1 cellular context compared by ENCODE assay signal in genomic region chr17:40310882-40311391, GRCh38.
TF ChIP-seq lines count a peak whose summit lies in the region.

No MANE protein-coding gene starts in this region.

TF ChIP-seq in HepG2, 621 proteins besides CTCF, POLR2A, EP300 and RAD21:
- TF ChIP-seq, protein P1, sequence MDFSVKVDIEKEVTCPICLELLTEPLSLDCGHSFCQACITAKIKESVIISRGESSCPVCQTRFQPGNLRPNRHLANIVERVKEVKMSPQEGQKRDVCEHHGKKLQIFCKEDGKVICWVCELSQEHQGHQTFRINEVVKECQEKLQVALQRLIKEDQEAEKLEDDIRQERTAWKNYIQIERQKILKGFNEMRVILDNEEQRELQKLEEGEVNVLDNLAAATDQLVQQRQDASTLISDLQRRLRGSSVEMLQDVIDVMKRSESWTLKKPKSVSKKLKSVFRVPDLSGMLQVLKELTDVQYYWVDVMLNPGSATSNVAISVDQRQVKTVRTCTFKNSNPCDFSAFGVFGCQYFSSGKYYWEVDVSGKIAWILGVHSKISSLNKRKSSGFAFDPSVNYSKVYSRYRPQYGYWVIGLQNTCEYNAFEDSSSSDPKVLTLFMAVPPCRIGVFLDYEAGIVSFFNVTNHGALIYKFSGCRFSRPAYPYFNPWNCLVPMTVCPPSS (IDR thresholded peaks at IDR 0.05) = no peak
- TF ChIP-seq BCL6 (CRISPR knock-in tag; IDR thresholded peaks at IDR 0.05) = no peak
- TF ChIP-seq, protein P2, sequence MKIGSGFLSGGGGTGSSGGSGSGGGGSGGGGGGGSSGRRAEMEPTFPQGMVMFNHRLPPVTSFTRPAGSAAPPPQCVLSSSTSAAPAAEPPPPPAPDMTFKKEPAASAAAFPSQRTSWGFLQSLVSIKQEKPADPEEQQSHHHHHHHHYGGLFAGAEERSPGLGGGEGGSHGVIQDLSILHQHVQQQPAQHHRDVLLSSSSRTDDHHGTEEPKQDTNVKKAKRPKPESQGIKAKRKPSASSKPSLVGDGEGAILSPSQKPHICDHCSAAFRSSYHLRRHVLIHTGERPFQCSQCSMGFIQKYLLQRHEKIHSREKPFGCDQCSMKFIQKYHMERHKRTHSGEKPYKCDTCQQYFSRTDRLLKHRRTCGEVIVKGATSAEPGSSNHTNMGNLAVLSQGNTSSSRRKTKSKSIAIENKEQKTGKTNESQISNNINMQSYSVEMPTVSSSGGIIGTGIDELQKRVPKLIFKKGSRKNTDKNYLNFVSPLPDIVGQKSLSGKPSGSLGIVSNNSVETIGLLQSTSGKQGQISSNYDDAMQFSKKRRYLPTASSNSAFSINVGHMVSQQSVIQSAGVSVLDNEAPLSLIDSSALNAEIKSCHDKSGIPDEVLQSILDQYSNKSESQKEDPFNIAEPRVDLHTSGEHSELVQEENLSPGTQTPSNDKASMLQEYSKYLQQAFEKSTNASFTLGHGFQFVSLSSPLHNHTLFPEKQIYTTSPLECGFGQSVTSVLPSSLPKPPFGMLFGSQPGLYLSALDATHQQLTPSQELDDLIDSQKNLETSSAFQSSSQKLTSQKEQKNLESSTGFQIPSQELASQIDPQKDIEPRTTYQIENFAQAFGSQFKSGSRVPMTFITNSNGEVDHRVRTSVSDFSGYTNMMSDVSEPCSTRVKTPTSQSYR (CRISPR knock-in tag; IDR thresholded peaks at IDR 0.05; ENCODE audit: borderline replicate concordance) = no peak
